In genomic region chr3:59772416-59773408, GRCh38 we compare ENCODE assay signal across 8 cellular contexts.
A peak's percentile ranks its signal among the peaks of the same experiment; 100 is the strongest.
DNase-seq lines count a peak whose midpoint lies in the region; ATAC-seq and TF ChIP-seq lines count a peak whose summit lies in the region.

No MANE protein-coding gene starts in this region.

- peak; percentile 6 for DNase-seq in NCI-H1092 treated with DMSO at 0.1 percent for 48 hours (lab: John Stamatoyannopoulos, UW)
- no peak for DNase-seq in NCI-H1092 (lab: John Stamatoyannopoulos, UW)
- peak; percentile 62 for DNase-seq in activated CD4-positive, alpha-beta memory T cell treated with anti-CD3 and anti-CD28 coated beads for 36 hours
- peak; percentile 66 for DNase-seq in central memory CD4-positive, alpha-beta T cell
- peak; percentile 1 to 75 (median 43) for DNase-seq in stimulated activated naive CD4-positive, alpha-beta T cell (lab: John Stamatoyannopoulos, UW)
- DNase-seq in upper lobe of left lung: no peak
- no peak for DNase-seq in ovary

- H3K27me3 ChIP-seq in upper lobe of left lung: no peaks in the 10 kb centered on the region
- H3K27me3 ChIP-seq in ovary: no peaks in the 10 kb centered on the region

- H3K36me3 ChIP-seq in upper lobe of left lung (no peaks in the 10 kb centered on the region), ovary (no peaks in the 10 kb centered on the region)

- H3K27me3 Mint-ChIP-seq in activated CD4-positive, alpha-beta memory T cell treated with anti-CD3 and anti-CD28 coated beads for 36 hours: no peaks in the 10 kb centered on the region

- H3K27ac ChIP-seq in upper lobe of left lung (no peak overlapping the region), ovary (no peak overlapping the region)

- CTCF ChIA-PET in activated CD4-positive, alpha-beta memory T cell treated with anti-CD3 and anti-CD28 coated beads for 36 hours (lab: Charles Lee): interaction anchor here (1.1 kb wide), 1 partner anchor 85 kb away, joined by 4 read pairs; no protein-coding TSS in a partner anchor

- 60% methylated on average over 12 of the region's 12 CpGs for WGBS in upper lobe of left lung, 2 donors
- WGBS in ovary, 3 donors: 77 to 79% (median 78%) methylated on average over 12 of the region's 12 CpGs

- H3K4me1 ChIP-seq in upper lobe of left lung (peaks cover 0 to 4% (median 0%) of the 10 kb centered on the region in 4 donors), ovary (ENCODE audit: insufficient read depth) (no peaks in the 10 kb centered on the region)

- no peaks in the 10 kb centered on the region for H3K36me3 Mint-ChIP-seq in activated CD4-positive, alpha-beta memory T cell treated with anti-CD3 and anti-CD28 coated beads for 36 hours

- ATAC-seq in esophagus mucosa (no peak), upper lobe of left lung (ENCODE audit: low FRiP score in 2 of 2) (no peak)

- no peaks in the 10 kb centered on the region for H3K9me3 Mint-ChIP-seq in activated CD4-positive, alpha-beta memory T cell treated with anti-CD3 and anti-CD28 coated beads for 36 hours

- no peak for TF ChIP-seq CTCF in upper lobe of left lung (IDR thresholded peaks at IDR 0.05)
- TF ChIP-seq CTCF in ovary (IDR thresholded peaks at IDR 0.05): no peak

- H3K9me3 ChIP-seq in upper lobe of left lung (no peaks in the 10 kb centered on the region), ovary (no peaks in the 10 kb centered on the region)

- H3K4me1 Mint-ChIP-seq in activated CD4-positive, alpha-beta memory T cell treated with anti-CD3 and anti-CD28 coated beads for 36 hours (ENCODE audit: low read depth): peaks cover 25% of the 10 kb centered on the region

- POLR2A ChIA-PET in activated CD4-positive, alpha-beta memory T cell treated with anti-CD3 and anti-CD28 coated beads for 36 hours (lab: Charles Lee): interaction anchor here (0.6 kb wide), 1 partner anchor 304 kb away, joined by 3 read pairs; no protein-coding TSS in a partner anchor

- TF ChIP-seq EP300 in upper lobe of left lung (IDR thresholded peaks at IDR 0.05): no peak
- TF ChIP-seq EP300 in ovary (IDR thresholded peaks at IDR 0.05): no peak

- intact Hi-C loops in activated CD4-positive, alpha-beta memory T cell treated with anti-CD3 and anti-CD28 coated beads for 36 hours (cut with micrococcal nuclease): no loop called here
- intact Hi-C loops in ovary (cut with DNase I): no loop called here

- H3K27ac Mint-ChIP-seq in activated CD4-positive, alpha-beta memory T cell treated with anti-CD3 and anti-CD28 coated beads for 36 hours: no peak overlapping the region

- no peak overlapping the region for H3K4me3 Mint-ChIP-seq in activated CD4-positive, alpha-beta memory T cell treated with anti-CD3 and anti-CD28 coated beads for 36 hours

- H3K4me3 ChIP-seq in upper lobe of left lung (no peak overlapping the region), ovary (no peak overlapping the region)

- TF ChIP-seq POLR2A in upper lobe of left lung (IDR thresholded peaks at IDR 0.05) (no peak), ovary (IDR thresholded peaks at IDR 0.05) (no peak)

Comparison
In these comparisons a context has a peak if more than half of its experiments do, and no peak if none do; other contexts are left out.
1. DNase-seq: peak in NCI-H1092 treated with DMSO at 0.1 percent for 48 hours (single experiment), activated CD4-positive, alpha-beta memory T cell treated with anti-CD3 and anti-CD28 coated beads for 36 hours (single experiment), central memory CD4-positive, alpha-beta T cell (single experiment) and stimulated activated naive CD4-positive, alpha-beta T cell (6 of 6); none in NCI-H1092 (single experiment), upper lobe of left lung (0 of 2) and ovary (0 of 5).